Comparison of ENCODE assay signal across 27 cellular contexts in the genomic region with DNA sequence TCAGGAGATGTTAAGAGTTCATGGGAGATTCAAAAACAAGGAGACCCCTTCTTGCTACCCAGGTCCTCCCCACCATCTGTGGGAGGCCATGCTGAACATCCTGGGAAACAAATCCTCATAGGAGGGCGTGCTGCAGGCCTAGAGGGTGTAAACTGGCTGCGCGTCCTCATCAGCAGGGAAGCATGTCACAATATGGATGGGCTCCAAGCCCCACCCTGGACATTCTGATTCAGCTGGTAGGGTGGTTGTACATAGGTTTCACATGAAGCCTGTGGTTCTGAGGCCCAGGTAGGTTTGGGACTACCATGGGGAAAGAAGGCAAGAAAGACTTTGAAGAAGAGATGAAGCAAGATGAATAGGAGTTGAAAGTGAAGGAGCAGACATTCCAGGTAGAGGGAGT.
"Had no signal": no experiment of that assay in that cellular context is flagged by ENCODE, and none has a peak within 500 bp of the region (broad histone marks: within the 10 kb centered on the region; RNA-seq: fewer than 3 reads in every experiment).

No MANE protein-coding gene starts in this region.

- H3K27ac ChIP-seq: adrenal gland, body of pancreas, coronary artery, dorsolateral prefrontal cortex had no signal

- H3K27me3 ChIP-seq: adrenal gland, body of pancreas, dorsolateral prefrontal cortex had no signal

- H3K9me3 ChIP-seq: adrenal gland, body of pancreas had no signal

- H3K36me3 ChIP-seq: adrenal gland had no signal

- ATAC-seq: activated CD4-positive, alpha-beta T cell treated with anti-CD3 and anti-CD28 coated beads for 36 hours; activated CD8-positive, alpha-beta memory T cell treated with anti-CD3 and anti-CD28 coated beads, Interleukin-2, amount 10 ng/mL, durations not matched to agents 7 days and 5 days; activated CD8-positive, alpha-beta T cell treated with anti-CD3 and anti-CD28 coated beads, Interleukin-2, amount 10 ng/mL, durations not matched to agents 7 days and 5 days; activated naive CD8-positive, alpha-beta T cell treated with anti-CD3 and anti-CD28 coated beads, Interleukin-2, amount 50 U/mL, for 24 hours; body of pancreas had no signal

- DNase-seq: activated CD4-positive, alpha-beta memory T cell treated with anti-CD3 and anti-CD28 coated beads for 36 hours; activated CD4-positive, alpha-beta T cell treated with anti-CD3 and anti-CD28 coated beads for 36 hours; activated CD4-positive, alpha-beta T cell treated with anti-CD3 and anti-CD28 coated beads, Interleukin-2, amount 10 ng/mL, durations not matched to agents 24 days and 14 days; activated CD4-positive, CD25-positive, alpha-beta regulatory T cell; activated CD4-positive, CD25-positive, alpha-beta regulatory T cell treated with anti-CD3 and anti-CD28 coated beads, Interleukin-2, amount 50 U/mL, for 72 hours; activated CD8-positive, alpha-beta memory T cell treated with anti-CD3 and anti-CD28 coated beads, Interleukin-2, amount 10 ng/mL, durations not matched to agents 7 days and 5 days; activated CD8-positive, alpha-beta memory T cell treated with anti-CD3 and anti-CD28 coated beads, Interleukin-2, amount 50 U/mL, for 4 hours; activated CD8-positive, alpha-beta T cell treated with anti-CD3 and anti-CD28 coated beads, Interleukin-2, amount 10 ng/mL, durations not matched to agents 7 days and 5 days; activated effector memory CD4-positive, alpha-beta T cell treated with anti-CD3 and anti-CD28 coated beads, Interleukin-2, amount 50 U/mL, for 16 hours; activated naive CD4-positive, alpha-beta T cell treated with anti-CD3 and anti-CD28 coated beads for 36 hours; activated naive CD8-positive, alpha-beta T cell treated with anti-CD3 and anti-CD28 coated beads for 36 hours; activated naive CD8-positive, alpha-beta T cell treated with anti-CD3 and anti-CD28 coated beads, Interleukin-2, amount 50 U/mL, for 24 hours; activated T-cell treated with anti-CD3 and anti-CD28 coated beads, Interleukin-2, amount 50 U/mL, for 1 hour; activated T-cell treated with anti-CD3 and anti-CD28 coated beads, Interleukin-2, amount 50 U/mL, for 48 hours; adrenal gland; amygdala; aorta; body of pancreas; dorsolateral prefrontal cortex; effector memory CD4-positive, alpha-beta T cell; endodermal cell; erythroblast; foreskin fibroblast; head of caudate nucleus; T-helper 2 cell had no signal

- H3K4me3 ChIP-seq: adrenal gland, body of pancreas, coronary artery, dorsolateral prefrontal cortex had no signal

- H3K4me1 ChIP-seq: adrenal gland, body of pancreas had no signal

- FAIRE-seq: frontal cortex had no signal
